19 cellular contexts compared by ENCODE assay signal in genomic region chr3:171185959-171186358, GRCh38.
"Had no signal": no experiment of that assay in that cellular context is flagged by ENCODE, and none has a peak within 500 bp of the region (broad histone marks: within the 10 kb centered on the region; RNA-seq: fewer than 3 reads in every experiment).

No MANE protein-coding gene starts in this region.

- H3K4me3 Mint-ChIP-seq: mesothelial cell of epicardium; natural killer cell; neural progenitor cell; stimulated activated effector memory CD8-positive, alpha-beta T cell treated with anti-CD3 and anti-CD28 coated beads, Interleukin-12 subunit alpha, Interleukin-12 subunit beta, amount 100 ng/mL, for 72 hours had no signal

- H3K36me3 ChIP-seq: neural progenitor cell, pancreas, tibial nerve, upper lobe of right lung had no signal

- H3K27me3 Mint-ChIP-seq: progenitor cell of endocrine pancreas had no signal

- ATAC-seq: left colon; natural killer cell; pancreas; right cardiac atrium; stimulated activated effector memory CD8-positive, alpha-beta T cell treated with anti-CD3 and anti-CD28 coated beads, Interleukin-12 subunit alpha, Interleukin-12 subunit beta, amount 100 ng/mL, for 72 hours; stimulated activated naive CD8-positive, alpha-beta T cell treated with anti-CD3 and anti-CD28 coated beads, Interleukin-15, Interleukin-2, amounts not matched to agents 100 U/mL and 50 U/mL, for 24 hours; upper lobe of right lung had no signal

- DNase-seq: cerebellar nuclear complex; foreskin melanocyte; heart left ventricle; hippocampal formation; left colon; natural killer cell; nucleus accumbens; pancreas; right cardiac atrium; stimulated activated CD4-positive, alpha-beta T cell treated with anti-CD3 and anti-CD28 coated beads, Interleukin-4, amount 100 ng/mL, for 1 hour; stimulated activated CD8-positive, alpha-beta memory T cell treated with anti-CD3 and anti-CD28 coated beads, Interleukin-4, amount 100 ng/mL, for 48 hours; stimulated activated naive CD8-positive, alpha-beta T cell treated with anti-CD3 and anti-CD28 coated beads, Interleukin-15, Interleukin-2, amounts not matched to agents 100 U/mL and 50 U/mL, for 24 hours; upper lobe of right lung had no signal

- H3K27me3 ChIP-seq: heart left ventricle, neural progenitor cell, pancreas, tibial nerve, upper lobe of right lung had no signal

- H2AFZ ChIP-seq: neural progenitor cell had no signal

- H3K27ac Mint-ChIP-seq: mesothelial cell of epicardium, natural killer cell, neural progenitor cell, progenitor cell of endocrine pancreas had no signal

- H3K36me3 Mint-ChIP-seq: mesothelial cell of epicardium had no signal

- H3K9ac ChIP-seq: neural progenitor cell had no signal

- FAIRE-seq: colon, pancreas had no signal

- H3K9me3 Mint-ChIP-seq: natural killer cell; neural progenitor cell; stimulated activated effector memory CD8-positive, alpha-beta T cell treated with anti-CD3 and anti-CD28 coated beads, Interleukin-12 subunit alpha, Interleukin-12 subunit beta, amount 100 ng/mL, for 72 hours had no signal

- H3K4me3 ChIP-seq: heart left ventricle, neural progenitor cell, pancreas, tibial nerve, upper lobe of right lung had no signal

- H3K9me3 ChIP-seq: heart left ventricle, pancreas, tibial nerve, upper lobe of right lung had no signal

- H3K27ac ChIP-seq: neural progenitor cell, pancreas, upper lobe of right lung had no signal
